1 cellular context compared by ENCODE assay signal in genomic region chr19:47497073-47497766, GRCh38.
TF ChIP-seq lines count a peak whose summit lies in the region.

No MANE protein-coding gene starts in this region.

TF ChIP-seq in HepG2, 621 proteins besides CTCF, POLR2A, EP300 and RAD21:
- no peak for TF ChIP-seq CEBPZ (IDR thresholded peaks at IDR 0.05; ENCODE audit: low read length)
- 0 out of 2 replicates have a peak, but pooled peaks have one; percentile 41 for TF ChIP-seq AKAP8 (CRISPR knock-in tag; IDR thresholded peaks at IDR 0.05)
- TF ChIP-seq AGO2 (optimal IDR thresholded peaks at IDR 0.05; ENCODE audit: low read depth, low read length) = peak; percentile 27
- TF ChIP-seq ZBTB7B (CRISPR knock-in tag; IDR thresholded peaks at IDR 0.05) = no peak
